Comparison of ENCODE assay signal across 19 cellular contexts in the genomic region with DNA sequence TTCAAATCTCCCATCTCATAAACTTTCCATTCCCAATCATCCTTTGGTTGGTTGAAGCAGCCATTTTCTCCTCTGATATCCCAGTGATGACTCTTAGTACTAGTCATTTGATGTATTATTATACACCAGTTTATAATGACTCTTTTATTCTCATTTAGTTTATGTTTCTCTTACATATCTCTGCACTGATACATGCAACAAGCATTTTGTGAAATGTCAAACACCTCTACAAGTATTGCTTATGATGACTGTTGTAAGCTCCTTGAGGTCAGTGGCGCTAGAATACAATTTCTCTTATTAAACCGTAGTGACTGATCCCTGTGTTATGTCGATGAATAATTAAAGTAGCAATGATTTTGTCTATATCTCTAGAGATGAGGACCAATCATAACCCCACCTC.
A peak's percentile ranks its signal among the peaks of the same experiment; 100 is the strongest.
DNase-seq lines count a peak whose midpoint lies in the region; ATAC-seq and TF ChIP-seq lines count a peak whose summit lies in the region.
"Had no signal": no experiment of that assay in that cellular context is flagged by ENCODE, and none has a peak within 500 bp of the region (broad histone marks: within the 10 kb centered on the region; RNA-seq: fewer than 3 reads in every experiment).

No MANE protein-coding gene starts in this region.

- H3K4me1 ChIP-seq in hepatocyte (ENCODE audit: insufficient read depth) (peaks cover 35% of the 10 kb centered on the region), thyroid gland (peaks cover 40 to 66% of the 10 kb centered on the region in 2 donors), right cardiac atrium (ENCODE audit: control insufficient read depth, insufficient read depth, low read length) (peaks cover 6% of the 10 kb centered on the region)

- H3K27ac ChIP-seq in hepatocyte (peak overlapping the region; percentile 78), thyroid gland (peak overlapping the region; percentile 63 to 80 (median 80)), right cardiac atrium (ENCODE audit: low read length) (no peak overlapping the region)

- no peak overlapping the region for H3K4me2 ChIP-seq in hepatocyte

- H3K27me3 ChIP-seq in hepatocyte (no peaks in the 10 kb centered on the region), thyroid gland (no peaks in the 10 kb centered on the region), right cardiac atrium (ENCODE audit: control insufficient read depth, insufficient read depth) (no peaks in the 10 kb centered on the region)
- H3K27me3 ChIP-seq: Peyer's patch had no signal

- WGBS in hepatocyte (ENCODE audit: low lambda C conversion rate, missing lambda C conversion rate), result 94% methylated on average over 3 of the region's 3 CpGs
- 91 to 93% methylated on average over 3 of the region's 3 CpGs for WGBS in thyroid gland, 2 donors
- 98% methylated on average over 3 of the region's 3 CpGs for WGBS in right cardiac atrium

- H3K4me3 ChIP-seq in hepatocyte, result no peak overlapping the region
- H3K4me3 ChIP-seq in thyroid gland (replicated peaks in 1 of 3), result no peak overlapping the region
- no peak overlapping the region for H3K4me3 ChIP-seq in right cardiac atrium (ENCODE audit: low read length)
- H3K4me3 ChIP-seq: Peyer's patch had no signal

- H3K9me2 ChIP-seq in hepatocyte (replicated peaks; ENCODE audit: insufficient read depth), result no peaks in the 10 kb centered on the region

- no peaks in the 10 kb centered on the region for H3K9me3 Mint-ChIP-seq in activated CD4-positive, alpha-beta T cell treated with anti-CD3 and anti-CD28 coated beads for 36 hours (ENCODE audit: low read depth)
- peaks cover 9% of the 10 kb centered on the region for H3K9me3 Mint-ChIP-seq in activated CD4-positive, alpha-beta T cell treated with anti-CD3 and anti-CD28 coated beads, Interleukin-2, amount 10 ng/mL, durations not matched to agents 24 days and 14 days
- no peaks in the 10 kb centered on the region for H3K9me3 Mint-ChIP-seq in activated T-helper 17 cell treated with anti-CD3 and anti-CD28 coated beads, Interleukin-2, amount 50 U/mL, for 72 hours
- no peaks in the 10 kb centered on the region for H3K9me3 Mint-ChIP-seq in activated CD8-positive, alpha-beta memory T cell treated with anti-CD3 and anti-CD28 coated beads, Interleukin-2, amount 10 ng/mL, durations not matched to agents 7 days and 5 days (ENCODE audit: low read depth)
- H3K9me3 Mint-ChIP-seq: endodermal cell, neural crest cell, type B pancreatic cell had no signal

- TF ChIP-seq CTCF in hepatocyte (IDR thresholded peaks at IDR 0.05; ENCODE audit: poor library complexity) (no peak), thyroid gland (IDR thresholded peaks at IDR 0.05) (no peak)

- H3K36me3 Mint-ChIP-seq in activated CD4-positive, alpha-beta T cell treated with anti-CD3 and anti-CD28 coated beads for 36 hours (ENCODE audit: low read depth), result no peaks in the 10 kb centered on the region
- H3K36me3 Mint-ChIP-seq in activated CD4-positive, alpha-beta T cell treated with anti-CD3 and anti-CD28 coated beads, Interleukin-2, amount 10 ng/mL, durations not matched to agents 24 days and 14 days (ENCODE audit: low read depth), result peaks cover 2% of the 10 kb centered on the region
- no peaks in the 10 kb centered on the region for H3K36me3 Mint-ChIP-seq in activated T-helper 17 cell treated with anti-CD3 and anti-CD28 coated beads, Interleukin-2, amount 50 U/mL, for 72 hours (ENCODE audit: low read depth)
- H3K36me3 Mint-ChIP-seq in activated CD8-positive, alpha-beta memory T cell treated with anti-CD3 and anti-CD28 coated beads, Interleukin-2, amount 10 ng/mL, durations not matched to agents 7 days and 5 days, result peaks cover 18% of the 10 kb centered on the region
- H3K36me3 Mint-ChIP-seq: type B pancreatic cell had no signal

- H3K36me3 ChIP-seq in hepatocyte (replicated peaks; ENCODE audit: insufficient read depth, low read depth) (no peaks in the 10 kb centered on the region), thyroid gland (no peaks in the 10 kb centered on the region)
- H3K36me3 ChIP-seq: Peyer's patch had no signal

- CTCF ChIA-PET in activated CD4-positive, alpha-beta T cell treated with anti-CD3 and anti-CD28 coated beads for 36 hours (lab: Charles Lee), result no interaction called here
- CTCF ChIA-PET in activated CD8-positive, alpha-beta memory T cell treated with anti-CD3 and anti-CD28 coated beads, Interleukin-2, amount 10 ng/mL, durations not matched to agents 7 days and 5 days (lab: Charles Lee), result interaction anchor here (1.4 kb wide), 1 partner anchor 51 kb away, joined by 3 read pairs; no protein-coding TSS in a partner anchor

- intact Hi-C loops in activated CD4-positive, alpha-beta T cell treated with anti-CD3 and anti-CD28 coated beads for 36 hours (cut with DNase I, micrococcal nuclease), result loop anchor here (5.0 to 10.0 kb wide), 7 partner anchors 168 to 541 kb away; a partner anchor contains a TSS
- intact Hi-C loops in activated CD4-positive, alpha-beta T cell treated with anti-CD3 and anti-CD28 coated beads, Interleukin-2, amount 10 ng/mL, durations not matched to agents 24 days and 14 days (cut with micrococcal nuclease), result loop anchor here (5.0 to 10.0 kb wide), 4 partner anchors 58 to 538 kb away; a partner anchor contains a TSS
- intact Hi-C loops in thyroid gland (cut with DNase I) (no loop called here), right cardiac atrium (cut with DNase I) (no loop called here)

- no peak for TF ChIP-seq POLR2A in thyroid gland (IDR thresholded peaks at IDR 0.05)

- no peak overlapping the region for H3K4me3 Mint-ChIP-seq in activated CD4-positive, alpha-beta T cell treated with anti-CD3 and anti-CD28 coated beads for 36 hours
- no peak overlapping the region for H3K4me3 Mint-ChIP-seq in activated CD4-positive, alpha-beta T cell treated with anti-CD3 and anti-CD28 coated beads, Interleukin-2, amount 10 ng/mL, durations not matched to agents 24 days and 14 days
- H3K4me3 Mint-ChIP-seq in activated T-helper 17 cell treated with anti-CD3 and anti-CD28 coated beads, Interleukin-2, amount 50 U/mL, for 72 hours, result peak overlapping the region; percentile 74
- H3K4me3 Mint-ChIP-seq in activated CD8-positive, alpha-beta memory T cell treated with anti-CD3 and anti-CD28 coated beads, Interleukin-2, amount 10 ng/mL, durations not matched to agents 7 days and 5 days, result no peak overlapping the region
- H3K4me3 Mint-ChIP-seq: endodermal cell, neural crest cell, type B pancreatic cell had no signal

- H3K79me2 ChIP-seq in hepatocyte, result no peaks in the 10 kb centered on the region

- H3K4me1 Mint-ChIP-seq in activated CD4-positive, alpha-beta T cell treated with anti-CD3 and anti-CD28 coated beads for 36 hours, result peaks cover 72% of the 10 kb centered on the region
- H3K4me1 Mint-ChIP-seq in activated CD4-positive, alpha-beta T cell treated with anti-CD3 and anti-CD28 coated beads, Interleukin-2, amount 10 ng/mL, durations not matched to agents 24 days and 14 days, result peaks cover 57% of the 10 kb centered on the region
- peaks cover 51% of the 10 kb centered on the region for H3K4me1 Mint-ChIP-seq in activated T-helper 17 cell treated with anti-CD3 and anti-CD28 coated beads, Interleukin-2, amount 50 U/mL, for 72 hours
- H3K4me1 Mint-ChIP-seq in activated CD8-positive, alpha-beta memory T cell treated with anti-CD3 and anti-CD28 coated beads, Interleukin-2, amount 10 ng/mL, durations not matched to agents 7 days and 5 days, result peaks cover 71% of the 10 kb centered on the region

- POLR2A ChIA-PET in activated CD4-positive, alpha-beta T cell treated with anti-CD3 and anti-CD28 coated beads for 36 hours (lab: Charles Lee), result no interaction called here

- no peaks in the 10 kb centered on the region for H3K27me3 Mint-ChIP-seq in activated CD4-positive, alpha-beta T cell treated with anti-CD3 and anti-CD28 coated beads for 36 hours
- H3K27me3 Mint-ChIP-seq in activated CD4-positive, alpha-beta T cell treated with anti-CD3 and anti-CD28 coated beads, Interleukin-2, amount 10 ng/mL, durations not matched to agents 24 days and 14 days, result no peaks in the 10 kb centered on the region
- no peaks in the 10 kb centered on the region for H3K27me3 Mint-ChIP-seq in activated T-helper 17 cell treated with anti-CD3 and anti-CD28 coated beads, Interleukin-2, amount 50 U/mL, for 72 hours
- no peaks in the 10 kb centered on the region for H3K27me3 Mint-ChIP-seq in activated CD8-positive, alpha-beta memory T cell treated with anti-CD3 and anti-CD28 coated beads, Interleukin-2, amount 10 ng/mL, durations not matched to agents 7 days and 5 days
- H3K27me3 Mint-ChIP-seq: type B pancreatic cell had no signal

- ATAC-seq in activated CD4-positive, alpha-beta T cell treated with anti-CD3 and anti-CD28 coated beads for 36 hours, result peak; percentile 17
- no peak for ATAC-seq in activated T-helper 17 cell treated with anti-CD3 and anti-CD28 coated beads, Interleukin-2, amount 50 U/mL, for 72 hours (replicated peaks)
- no peak for ATAC-seq in right cardiac atrium
- ATAC-seq in activated CD8-positive, alpha-beta memory T cell treated with anti-CD3 and anti-CD28 coated beads, Interleukin-2, amount 10 ng/mL, durations not matched to agents 7 days and 5 days, result no peak

- H3K27ac Mint-ChIP-seq in activated CD4-positive, alpha-beta T cell treated with anti-CD3 and anti-CD28 coated beads for 36 hours, result no peak overlapping the region
- no peak overlapping the region for H3K27ac Mint-ChIP-seq in activated CD4-positive, alpha-beta T cell treated with anti-CD3 and anti-CD28 coated beads, Interleukin-2, amount 10 ng/mL, durations not matched to agents 24 days and 14 days
- H3K27ac Mint-ChIP-seq in activated T-helper 17 cell treated with anti-CD3 and anti-CD28 coated beads, Interleukin-2, amount 50 U/mL, for 72 hours, result no peak overlapping the region
- no peak overlapping the region for H3K27ac Mint-ChIP-seq in activated CD8-positive, alpha-beta memory T cell treated with anti-CD3 and anti-CD28 coated beads, Interleukin-2, amount 10 ng/mL, durations not matched to agents 7 days and 5 days
- H3K27ac Mint-ChIP-seq: endodermal cell, type B pancreatic cell had no signal

- H3K9me3 ChIP-seq in hepatocyte (ENCODE audit: low read depth), result no peaks in the 10 kb centered on the region
- H3K9me3 ChIP-seq in thyroid gland, result no peaks in the 10 kb centered on the region
- no peaks in the 10 kb centered on the region for H3K9me3 ChIP-seq in right cardiac atrium (ENCODE audit: control insufficient read depth, low read length)
- H3K9me3 ChIP-seq: Peyer's patch had no signal

- no peak for DNase-seq in activated CD4-positive, alpha-beta T cell treated with anti-CD3 and anti-CD28 coated beads for 36 hours
- DNase-seq in activated CD4-positive, alpha-beta T cell treated with anti-CD3 and anti-CD28 coated beads, Interleukin-2, amount 10 ng/mL, durations not matched to agents 24 days and 14 days, result no peak
- DNase-seq in hepatocyte (ENCODE audit: low spot score) (no peak), thyroid gland (no peak), occipital lobe (lab: John Stamatoyannopoulos, UW) (no peak), right cardiac atrium (no peak)
- no peak for DNase-seq in activated CD8-positive, alpha-beta memory T cell treated with anti-CD3 and anti-CD28 coated beads, Interleukin-2, amount 10 ng/mL, durations not matched to agents 7 days and 5 days
- DNase-seq: 8988T; activated CD8-positive, alpha-beta memory T cell treated with anti-CD3 and anti-CD28 coated beads, Interleukin-2, amount 50 U/mL, for 48 hours; endodermal cell; GDM1; H7; mesenchymal stem cell; NCI-H2107; NCI-H748 treated with DMSO at 0.1 percent for 48 hours; Peyer's patch had no signal

- H4K20me1 ChIP-seq in hepatocyte (ENCODE audit: insufficient read depth, poor library complexity, severe bottlenecking), result no peaks in the 10 kb centered on the region

- no peak overlapping the region for H2AFZ ChIP-seq in hepatocyte

Comparison
In these comparisons a context has a peak if more than half of its experiments do, and no peak if none do; other contexts are left out.
1. intact Hi-C loops: an anchor here in activated CD4-positive, alpha-beta T cell treated with anti-CD3 and anti-CD28 coated beads for 36 hours (5.0 to 10.0 kb wide) and activated CD4-positive, alpha-beta T cell treated with anti-CD3 and anti-CD28 coated beads, Interleukin-2, amount 10 ng/mL, durations not matched to agents 24 days and 14 days (5.0 to 10.0 kb wide); none called in thyroid gland and right cardiac atrium.